14 cellular contexts compared by ENCODE assay signal in genomic region chr19:32269831-32270230, GRCh38.
"Had no signal": no experiment of that assay in that cellular context is flagged by ENCODE, and none has a peak within 500 bp of the region (broad histone marks: within the 10 kb centered on the region; RNA-seq: fewer than 3 reads in every experiment).

No MANE protein-coding gene starts in this region.

- DNase-seq: activated CD4-positive, alpha-beta T cell treated with anti-CD3 and anti-CD28 coated beads for 1 hour; activated gamma-delta T cell; effector CD4-positive, alpha-beta T cell; heart left ventricle; kidney; natural killer cell; retina; spleen; stimulated activated CD4-positive, alpha-beta T cell treated with anti-CD3 and anti-CD28 coated beads, Interleukin-2, amount 100 ng/mL, for 24 hours; stimulated activated naive CD4-positive, alpha-beta T cell treated with Interleukin-2 at 50 U/mL for 16 hours; thyroid gland; WERI-Rb-1 had no signal

- H3K27ac ChIP-seq: gastroesophageal sphincter, heart left ventricle, neutrophil, spleen, thyroid gland, WERI-Rb-1 had no signal
